In the genomic region with DNA sequence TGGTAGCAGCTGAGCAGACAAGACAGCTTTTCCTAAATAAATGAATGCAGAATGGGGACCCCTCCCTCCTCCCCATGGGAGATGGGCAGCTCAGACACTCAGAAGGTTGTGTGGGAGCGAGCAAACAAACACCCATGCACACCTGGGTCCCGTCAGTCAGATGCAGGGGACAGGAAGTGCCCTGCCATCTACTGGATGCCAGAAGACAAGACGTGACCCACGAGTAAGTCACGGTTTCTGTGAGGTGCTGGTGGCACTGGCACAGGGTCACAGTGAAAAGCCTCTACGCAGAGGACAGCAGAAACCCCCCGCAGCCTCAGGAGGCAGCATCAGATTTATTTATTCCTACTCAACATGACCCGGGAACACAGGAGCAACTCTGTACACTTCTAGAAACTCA, we compare ENCODE assay signal across 10 cellular contexts. TPM values are rescaled to one million over a fixed set of nuclear protein-coding genes. Genes with fewer than 3 reads are reported as not detected.
DNase-seq lines count a peak whose midpoint lies in the region; ATAC-seq and TF ChIP-seq lines count a peak whose summit lies in the region.
"Had no signal": no experiment of that assay in that cellular context is flagged by ENCODE, and none has a peak within 500 bp of the region (broad histone marks: within the 10 kb centered on the region; RNA-seq: fewer than 3 reads in every experiment).

No MANE protein-coding gene starts in this region.

- H4K8ac ChIP-seq in mesendoderm (ENCODE audit: low read depth, low read length), result no peak overlapping the region

- H4K5ac ChIP-seq in mesendoderm (ENCODE audit: low read length), result no peak overlapping the region

- H3K79me2 ChIP-seq in DOHH2 (ENCODE audit: control insufficient read depth, low read length), result no peaks in the 10 kb centered on the region
- H3K79me2 ChIP-seq in mesendoderm (ENCODE audit: control insufficient read depth, insufficient read depth, low read length), result no peaks in the 10 kb centered on the region

- H3K4me3 ChIP-seq in DOHH2 (ENCODE audit: low read length), result no peak overlapping the region
- H3K4me3 ChIP-seq in mesendoderm (ENCODE audit: low read length), result no peak overlapping the region
- no peak overlapping the region for H3K4me3 ChIP-seq in ascending aorta
- H3K4me3 ChIP-seq: SJSA1 had no signal

- H3K36me3 Mint-ChIP-seq in activated CD4-positive, alpha-beta T cell treated with anti-CD3 and anti-CD28 coated beads, Interleukin-2, amount 10 ng/mL, durations not matched to agents 7 days and 5 days (ENCODE audit: low read depth), result peaks cover 30% of the 10 kb centered on the region

- no peaks in the 10 kb centered on the region for H3K4me1 ChIP-seq in DOHH2 (ENCODE audit: control insufficient read depth, low read length)
- H3K4me1 ChIP-seq in mesendoderm (ENCODE audit: control insufficient read depth, low read depth, low read length), result no peaks in the 10 kb centered on the region
- H3K4me1 ChIP-seq in ascending aorta, result no peaks in the 10 kb centered on the region
- H3K4me1 ChIP-seq: SJSA1 had no signal

- H2AK5ac ChIP-seq in mesendoderm (ENCODE audit: low read length), result no peak overlapping the region

- peak; percentile 57 for TF ChIP-seq CTCF in DOHH2 (IDR thresholded peaks at IDR 0.05; ENCODE audit: low read depth, low read length, poor library complexity, severe bottlenecking)
- no peak for TF ChIP-seq CTCF in ascending aorta (IDR thresholded peaks at IDR 0.05)

- CTCF ChIA-PET in activated CD4-positive, alpha-beta T cell treated with anti-CD3 and anti-CD28 coated beads, Interleukin-2, amount 10 ng/mL, durations not matched to agents 7 days and 5 days (lab: Charles Lee), result interaction anchor here (0.7 to 1.1 kb wide), 2 partner anchors 24 to 1409 kb away, joined by 3 read pairs; no protein-coding TSS in a partner anchor

- no peak overlapping the region for H2BK120ac ChIP-seq in mesendoderm (ENCODE audit: low read depth, low read length)

- H2BK5ac ChIP-seq in mesendoderm (ENCODE audit: low read length), result no peak overlapping the region

- H3K9me3 ChIP-seq in DOHH2 (ENCODE audit: control insufficient read depth, insufficient read depth, low read length), result no peaks in the 10 kb centered on the region
- no peaks in the 10 kb centered on the region for H3K9me3 ChIP-seq in ascending aorta
- H3K9me3 ChIP-seq: SJSA1 had no signal

- H3K23ac ChIP-seq in mesendoderm (ENCODE audit: low read length), result no peak overlapping the region

- DNase-seq in HT-29 (ENCODE audit: low spot score), result peak; percentile 27
- DNase-seq in activated CD4-positive, alpha-beta T cell treated with anti-CD3 and anti-CD28 coated beads, Interleukin-2, amount 10 ng/mL, durations not matched to agents 7 days and 5 days, result peak; percentile 57
- peak; percentile 46 for DNase-seq in mesendoderm
- no peak for DNase-seq in NCI-H1694 treated with DMSO at 0.1 percent for 48 hours (lab: John Stamatoyannopoulos, UW)
- no peak for DNase-seq in ascending aorta (ENCODE audit: low spot score in 2 of 2)
- DNase-seq: effector memory CD4-positive, alpha-beta T cell; NCI-H1694 had no signal

- H3K27me3 ChIP-seq in DOHH2 (ENCODE audit: control insufficient read depth, low read length) (no peaks in the 10 kb centered on the region), mesendoderm (ENCODE audit: insufficient read depth, low read length, poor library complexity) (no peaks in the 10 kb centered on the region), ascending aorta (no peaks in the 10 kb centered on the region)
- H3K27me3 ChIP-seq: SJSA1 had no signal

- H3K4me1 Mint-ChIP-seq in activated CD4-positive, alpha-beta T cell treated with anti-CD3 and anti-CD28 coated beads, Interleukin-2, amount 10 ng/mL, durations not matched to agents 7 days and 5 days, result peaks cover 5% of the 10 kb centered on the region

- no peak overlapping the region for H3K4ac ChIP-seq in mesendoderm (ENCODE audit: low read depth, low read length)

- intact Hi-C loops in ascending aorta (cut with DNase I), result no loop called here

- H4K20me1 ChIP-seq in DOHH2 (ENCODE audit: control insufficient read depth, insufficient read depth, low read depth, low read length), result no peaks in the 10 kb centered on the region

- no peak overlapping the region for H3K18ac ChIP-seq in mesendoderm (ENCODE audit: low read length)

- H3K4me2 ChIP-seq in DOHH2 (ENCODE audit: low read length) (no peak overlapping the region), mesendoderm (ENCODE audit: low read length) (no peak overlapping the region)

- no peaks in the 10 kb centered on the region for H3K9me2 ChIP-seq in DOHH2 (replicated peaks; ENCODE audit: control insufficient read depth, low read length)

- peaks cover 7% of the 10 kb centered on the region for H3K79me1 ChIP-seq in mesendoderm (ENCODE audit: low read length)

- no peak for ATAC-seq in HG03378 (IDR thresholded peaks at IDR 0.05; ENCODE audit: unreplicated experiment)

- WGBS in mesendoderm (ENCODE audit: extremely low coverage, insufficient coverage, low lambda C conversion rate), result no CpG with 5 or more reads among the region's 8 CpGs

- no peak overlapping the region for H2BK15ac ChIP-seq in mesendoderm (replicated peaks; ENCODE audit: low read depth)

- H3K9ac ChIP-seq in mesendoderm (ENCODE audit: low read length), result no peak overlapping the region

- POLR2A ChIA-PET in activated CD4-positive, alpha-beta T cell treated with anti-CD3 and anti-CD28 coated beads, Interleukin-2, amount 10 ng/mL, durations not matched to agents 7 days and 5 days (lab: Charles Lee), result no interaction called here

- H3K36me3 ChIP-seq in DOHH2 (ENCODE audit: control insufficient read depth, low read length) (peaks cover 57% of the 10 kb centered on the region), mesendoderm (ENCODE audit: control insufficient read depth, insufficient read depth, low read length) (peaks cover 26% of the 10 kb centered on the region), ascending aorta (peaks cover 64 to 65% of the 10 kb centered on the region in 2 donors)

- H3K56ac ChIP-seq in mesendoderm (ENCODE audit: low read length), result no peak overlapping the region

- no peak overlapping the region for H3K27ac Mint-ChIP-seq in activated CD4-positive, alpha-beta T cell treated with anti-CD3 and anti-CD28 coated beads, Interleukin-2, amount 10 ng/mL, durations not matched to agents 7 days and 5 days

- peaks cover 4% of the 10 kb centered on the region for H3F3A ChIP-seq in DOHH2 (ENCODE audit: control insufficient read depth, insufficient read depth)

- H3K27ac ChIP-seq in DOHH2 (ENCODE audit: low read depth, low read length), result no peak overlapping the region
- no peak overlapping the region for H3K27ac ChIP-seq in mesendoderm (ENCODE audit: low read depth, low read length)
- no peak overlapping the region for H3K27ac ChIP-seq in ascending aorta
- H3K27ac ChIP-seq: SJSA1 had no signal

- H3K27me3 Mint-ChIP-seq in activated CD4-positive, alpha-beta T cell treated with anti-CD3 and anti-CD28 coated beads, Interleukin-2, amount 10 ng/mL, durations not matched to agents 7 days and 5 days, result no peaks in the 10 kb centered on the region

- H3K9me3 Mint-ChIP-seq in activated CD4-positive, alpha-beta T cell treated with anti-CD3 and anti-CD28 coated beads, Interleukin-2, amount 10 ng/mL, durations not matched to agents 7 days and 5 days, result no peaks in the 10 kb centered on the region

- H3K4me3 Mint-ChIP-seq in activated CD4-positive, alpha-beta T cell treated with anti-CD3 and anti-CD28 coated beads, Interleukin-2, amount 10 ng/mL, durations not matched to agents 7 days and 5 days, result no peak overlapping the region

RNA-seq across cellular contexts. Expression of a gene that starts 8.4 kb away (rescaled TPM):
- total RNA-seq in HT-29 (2014; rRNA removed; shearing (Covaris generic)), result not detected in 2 replicates
- not detected for total RNA-seq in activated CD4-positive, alpha-beta T cell treated with anti-CD3 and anti-CD28 coated beads, Interleukin-2, amount 10 ng/mL, durations not matched to agents 7 days and 5 days
- 0.87 TPM for polyA plus RNA-seq in mesendoderm (2013, experiment 1 of 2)
- 0.88 TPM for polyA plus RNA-seq in mesendoderm (2013, experiment 2 of 2)
- not detected for total RNA-seq in ascending aorta
- total RNA-seq: SJSA1 had no signal

RNA-seq across cellular contexts. Expression of a gene that starts 12.2 kb away (rescaled TPM):
- not detected in 2 replicates for total RNA-seq in HT-29 (2014; rRNA removed; shearing (Covaris generic))
- total RNA-seq in activated CD4-positive, alpha-beta T cell treated with anti-CD3 and anti-CD28 coated beads, Interleukin-2, amount 10 ng/mL, durations not matched to agents 7 days and 5 days, result not detected
- polyA plus RNA-seq in mesendoderm (2013, experiment 1 of 2), result 4.4 TPM
- polyA plus RNA-seq in mesendoderm (2013, experiment 2 of 2), result 3.1 TPM
- total RNA-seq in ascending aorta, result 585 TPM
- total RNA-seq: SJSA1 had no signal

RNA-seq across cellular contexts. Expression of a gene that starts 16.0 kb away (rescaled TPM):
- not detected in 2 replicates for total RNA-seq in HT-29 (2014; rRNA removed; shearing (Covaris generic))
- under 1 TPM in 1 of 2 experiments, not detected in 1; 0.40 TPM for total RNA-seq in activated CD4-positive, alpha-beta T cell treated with anti-CD3 and anti-CD28 coated beads, Interleukin-2, amount 10 ng/mL, durations not matched to agents 7 days and 5 days
- 0.93 TPM for polyA plus RNA-seq in mesendoderm (2013, experiment 1 of 2)
- 1.5 TPM for polyA plus RNA-seq in mesendoderm (2013, experiment 2 of 2)
- 4,439 TPM for total RNA-seq in ascending aorta
- total RNA-seq: SJSA1 had no signal

RNA-seq across cellular contexts. Expression of a gene that starts 22.9 kb away (rescaled TPM):
- not detected in 2 replicates for total RNA-seq in HT-29 (2014; rRNA removed; shearing (Covaris generic))
- total RNA-seq in activated CD4-positive, alpha-beta T cell treated with anti-CD3 and anti-CD28 coated beads, Interleukin-2, amount 10 ng/mL, durations not matched to agents 7 days and 5 days, result not detected
- polyA plus RNA-seq in mesendoderm (2013, experiment 1 of 2), result not detected
- polyA plus RNA-seq in mesendoderm (2013, experiment 2 of 2), result not detected
- not detected for total RNA-seq in ascending aorta
- total RNA-seq: SJSA1 had no signal

RNA-seq across cellular contexts. Expression of a gene that starts 36.2 kb away (rescaled TPM):
- total RNA-seq in HT-29 (2014; rRNA removed; shearing (Covaris generic)), result not detected in 2 replicates
- total RNA-seq in activated CD4-positive, alpha-beta T cell treated with anti-CD3 and anti-CD28 coated beads, Interleukin-2, amount 10 ng/mL, durations not matched to agents 7 days and 5 days, result not detected
- not detected for polyA plus RNA-seq in mesendoderm (2013, experiment 1 of 2)
- polyA plus RNA-seq in mesendoderm (2013, experiment 2 of 2), result not detected
- not detected for total RNA-seq in ascending aorta
- total RNA-seq: SJSA1 had no signal

Comparison
In these comparisons a context has a peak if more than half of its experiments do, and no peak if none do; other contexts are left out.
1. DNase-seq: peak in HT-29 (single experiment), activated CD4-positive, alpha-beta T cell treated with anti-CD3 and anti-CD28 coated beads, Interleukin-2, amount 10 ng/mL, durations not matched to agents 7 days and 5 days (single experiment) and mesendoderm (single experiment); none in NCI-H1694 treated with DMSO at 0.1 percent for 48 hours (single experiment) and ascending aorta (0 of 2).